ENCODE assay signal across 7 cellular contexts in genomic region chr6:160088069-160088773, GRCh38. TPM values are rescaled to one million over a fixed set of nuclear protein-coding genes. Genes with fewer than 3 reads are reported as not detected.
A peak's percentile ranks its signal among the peaks of the same experiment; 100 is the strongest.
DNase-seq lines count a peak whose midpoint lies in the region; ATAC-seq and TF ChIP-seq lines count a peak whose summit lies in the region.

No MANE protein-coding gene starts in this region.

- TF ChIP-seq POLR2A in transverse colon (IDR thresholded peaks at IDR 0.05): no peak

- H3K36me3 ChIP-seq in transverse colon: peaks cover 0 to 43% (median 23%) of the 10 kb centered on the region in 4 donors

- ATAC-seq in left lobe of liver (peak; percentile 66), HG03469 (IDR thresholded peaks at IDR 0.05; ENCODE audit: unreplicated experiment) (no peak)

- H3K4me1 ChIP-seq in transverse colon: peaks cover 6 to 29% (median 20%) of the 10 kb centered on the region in 4 donors

- 48 to 52% methylated on average over 5 to 13 of the region's 13 CpGs for WGBS in transverse colon (ENCODE audit: low coverage in 1 of 2), 2 donors

- H3K4me3 ChIP-seq in GM12865 (ENCODE audit: low read depth, low read length) (no peak overlapping the region), transverse colon (no peak overlapping the region)

- H3K27me3 ChIP-seq in transverse colon: no peaks in the 10 kb centered on the region

- DNase-seq in GM12865 (ENCODE audit: low read depth) (no peak), NCI-H1105 (lab: John Stamatoyannopoulos, UW) (peak; percentile 11), cerebellar cortex (ENCODE audit: low spot score) (peak; percentile 47), left lobe of liver (ENCODE audit: low spot score) (peak; percentile 76), transverse colon (peak; percentile 74), GM19238 (ENCODE audit: insufficient read length, low spot score) (no peak)

- intact Hi-C loops in transverse colon (cut with DNase I; ENCODE audit: low total_unique reads): loop anchor here (5.0 kb wide), 1 partner anchor 369 kb away; no protein-coding TSS in a partner anchor

- no peak for TF ChIP-seq EP300 in transverse colon (IDR thresholded peaks at IDR 0.05; ENCODE audit: low read depth)

- H3K27ac ChIP-seq in transverse colon: peak overlapping the region in 3 of 4 donors; percentile 60 to 82 (median 75)

- no peaks in the 10 kb centered on the region for H3K9me3 ChIP-seq in transverse colon

- TF ChIP-seq CTCF in GM12865 (IDR thresholded peaks at IDR 0.05; ENCODE audit: insufficient read depth, low read depth, low read length, missing control alignments) (peak; percentile 30), transverse colon (IDR thresholded peaks at IDR 0.05) (peak; percentile 64 to 79 (median 74))

- in situ Hi-C loops in transverse colon (cut with MboI; ENCODE audit: low pct_ligation_motif_present in 1 of 4, low pct_unique_long_range_greater_than_20kb in 1 of 4, low sequenced_read_pairs in 3 of 4): loop anchor here in 1 of 4 donors (10.0 kb wide), 1 partner anchor 367 kb away; no protein-coding TSS in a partner anchor

RNA-seq across cellular contexts. Expression of gene SLC22A1, which starts 33.4 kb away (rescaled TPM):
- 1,378 TPM for total RNA-seq in left lobe of liver
- 1 to 10 TPM in 1 of 4 donors, under 1 TPM in 2, not detected in 1; 0.40 to 1.7 (median 0.55) TPM for total RNA-seq in transverse colon

Comparison
In these comparisons a context has a peak if more than half of its experiments do, and no peak if none do; other contexts are left out.
1. DNase-seq: peak in NCI-H1105 (single experiment), cerebellar cortex (single experiment), left lobe of liver (single experiment) and transverse colon (single experiment); none in GM12865 (single experiment) and GM19238 (single experiment).
2. RNA of gene SLC22A1, which starts 33.4 kb away (total RNA-seq): 1,378 TPM in left lobe of liver (single experiment); 0.40 to 1.7 TPM in transverse colon; every median in the first group is over 100 times any median in the second.